ENCODE assay signal across 13 cellular contexts in genomic region chr12:104707794-104708558, GRCh38.
"Had no signal": no experiment of that assay in that cellular context is flagged by ENCODE, and none has a peak within 500 bp of the region (broad histone marks: within the 10 kb centered on the region; RNA-seq: fewer than 3 reads in every experiment).

No MANE protein-coding gene starts in this region.

- H2AFZ ChIP-seq: hepatocyte had no signal

- H3K9me3 Mint-ChIP-seq: dendritic cell treated with granulocyte-macrophage colony-stimulating factor and Interleukin-4, amounts not matched to agents 40 ng/mL and 50 ng/mL, for 4 days; endodermal cell; stimulated activated naive B cell treated with anti-CD40 and anti-IgM and Interleukin-4, amounts not matched to agents 10 μg/mL and 1 μg/mL and 100 μg/mL, for 72 hours had no signal

- H3K27me3 ChIP-seq: hepatocyte, neutrophil had no signal

- H3K27me3 Mint-ChIP-seq: activated CD8-positive, alpha-beta memory T cell treated with anti-CD3 and anti-CD28 coated beads, Interleukin-2, amount 10 ng/mL, durations not matched to agents 7 days and 5 days; dendritic cell treated with granulocyte-macrophage colony-stimulating factor and Interleukin-4, amounts not matched to agents 40 ng/mL and 50 ng/mL, for 4 days; stimulated activated naive B cell treated with anti-CD40 and anti-IgM and Interleukin-4, amounts not matched to agents 10 μg/mL and 1 μg/mL and 100 μg/mL, for 72 hours had no signal

- ATAC-seq: activated CD8-positive, alpha-beta memory T cell treated with anti-CD3 and anti-CD28 coated beads, Interleukin-2, amount 10 ng/mL, durations not matched to agents 7 days and 5 days; right cardiac atrium; stimulated activated naive B cell treated with anti-CD40 and anti-IgM and Interleukin-4, amounts not matched to agents 10 μg/mL and 1 μg/mL and 100 μg/mL, for 72 hours had no signal

- H3K79me2 ChIP-seq: hepatocyte had no signal

- H3K27ac ChIP-seq: hepatocyte had no signal

- H3K9me3 ChIP-seq: neutrophil had no signal

- H3K4me2 ChIP-seq: hepatocyte, smooth muscle cell had no signal

- H3K27ac Mint-ChIP-seq: dendritic cell treated with granulocyte-macrophage colony-stimulating factor and Interleukin-4, amounts not matched to agents 40 ng/mL and 50 ng/mL, for 4 days; endodermal cell had no signal

- DNase-seq: activated CD4-positive, alpha-beta T cell treated with anti-CD3 and anti-CD28 coated beads, Interleukin-2, amount 50 U/mL, for 48 hours; activated CD8-positive, alpha-beta memory T cell treated with anti-CD3 and anti-CD28 coated beads, Interleukin-2, amount 10 ng/mL, durations not matched to agents 7 days and 5 days; activated naive CD4-positive, alpha-beta T cell treated with Interleukin-2 at 50 U/mL for 16 hours; endodermal cell; erythroblast; midbrain; right cardiac atrium; stimulated activated naive B cell treated with anti-CD40 and anti-IgM and Interleukin-4, amounts not matched to agents 10 μg/mL and 1 μg/mL and 100 μg/mL, for 72 hours; trophoblast cell had no signal

- H3K4me3 Mint-ChIP-seq: activated CD8-positive, alpha-beta memory T cell treated with anti-CD3 and anti-CD28 coated beads, Interleukin-2, amount 10 ng/mL, durations not matched to agents 7 days and 5 days; dendritic cell treated with granulocyte-macrophage colony-stimulating factor and Interleukin-4, amounts not matched to agents 40 ng/mL and 50 ng/mL, for 4 days; endodermal cell; stimulated activated naive B cell treated with anti-CD40 and anti-IgM and Interleukin-4, amounts not matched to agents 10 μg/mL and 1 μg/mL and 100 μg/mL, for 72 hours had no signal

- H3K4me3 ChIP-seq: hepatocyte, smooth muscle cell had no signal
